Comparison of ENCODE assay signal across 26 cellular contexts in genomic region chr2:70322518-70322917, GRCh38.
"Had no signal": no experiment of that assay in that cellular context is flagged by ENCODE, and none has a peak within 500 bp of the region (broad histone marks: within the 10 kb centered on the region; RNA-seq: fewer than 3 reads in every experiment).

No MANE protein-coding gene starts in this region.

- H3K4me3 ChIP-seq: left ventricle myocardium inferior, lung, mucosa of descending colon, pancreas, prostate gland, skin epidermis, suprapubic skin, thoracic aorta, tibial artery, upper lobe of right lung had no signal

- H3K9me3 Mint-ChIP-seq: memory B cell; naive thymus-derived CD4-positive, alpha-beta T cell; natural killer cell treated with Interleukin-12 subunit alpha and Interleukin-12 subunit beta and Interleukin-15 and Interleukin-18, amount 100 ng/mL, for 72 hours had no signal

- H3K27ac Mint-ChIP-seq: memory B cell; naive thymus-derived CD4-positive, alpha-beta T cell; natural killer cell treated with Interleukin-12 subunit alpha and Interleukin-12 subunit beta and Interleukin-15 and Interleukin-18, amount 100 ng/mL, for 72 hours had no signal

- DNase-seq: islet precursor cell; left ventricle myocardium inferior; midbrain; mucosa of descending colon; naive thymus-derived CD4-positive, alpha-beta T cell; nucleus accumbens; pancreas; posterior cingulate gyrus; retina; right cardiac atrium; stimulated activated CD4-positive, alpha-beta T cell treated with anti-CD3 and anti-CD28 coated beads, Interleukin-12 subunit alpha, Interleukin-12 subunit beta, amount 100 ng/mL, for 4 hours; stimulated activated CD4-positive, alpha-beta T cell treated with anti-CD3 and anti-CD28 coated beads, Interleukin-15, amount 100 ng/mL, for 24 hours; stimulated activated CD4-positive, alpha-beta T cell treated with anti-CD3 and anti-CD28 coated beads, Interleukin-2, amount 100 ng/mL, for 24 hours; stimulated activated CD4-positive, alpha-beta T cell treated with anti-CD3 and anti-CD28 coated beads, Interleukin-4, amount 100 ng/mL, for 1 hour; stimulated activated naive CD4-positive, alpha-beta T cell; tibial artery; trophoblast cell; upper lobe of right lung had no signal

- H3K36me3 Mint-ChIP-seq: memory B cell; naive thymus-derived CD4-positive, alpha-beta T cell; natural killer cell treated with Interleukin-12 subunit alpha and Interleukin-12 subunit beta and Interleukin-15 and Interleukin-18, amount 100 ng/mL, for 72 hours had no signal

- H3K4me1 ChIP-seq: left ventricle myocardium inferior, pancreas, prostate gland, suprapubic skin, tibial artery, upper lobe of right lung had no signal

- H3K9me3 ChIP-seq: left ventricle myocardium inferior, mucosa of descending colon, pancreas, prostate gland, suprapubic skin, thoracic aorta, tibial artery, upper lobe of right lung had no signal

- H3K27ac ChIP-seq: left ventricle myocardium inferior, pancreas, prostate gland, skin epidermis, suprapubic skin, thoracic aorta, tibial artery, upper lobe of right lung had no signal

- H3K4me1 Mint-ChIP-seq: memory B cell had no signal

- H3K4me3 Mint-ChIP-seq: memory B cell; naive thymus-derived CD4-positive, alpha-beta T cell; natural killer cell treated with Interleukin-12 subunit alpha and Interleukin-12 subunit beta and Interleukin-15 and Interleukin-18, amount 100 ng/mL, for 72 hours had no signal

- H3K36me3 ChIP-seq: left ventricle myocardium inferior, pancreas, prostate gland, suprapubic skin, thoracic aorta, tibial artery, upper lobe of right lung had no signal

- H3K27me3 ChIP-seq: pancreas, upper lobe of right lung had no signal

- ATAC-seq: mucosa of descending colon; naive thymus-derived CD4-positive, alpha-beta T cell; natural killer cell treated with Interleukin-12 subunit alpha and Interleukin-12 subunit beta and Interleukin-15 and Interleukin-18, amount 100 ng/mL, for 72 hours; pancreas; right cardiac atrium; sciatic nerve; upper lobe of right lung had no signal
